Comparison of ENCODE assay signal across 13 cellular contexts in genomic region chr10:132392811-132393694, GRCh38. TPM values are rescaled to one million over a fixed set of nuclear protein-coding genes. Genes with fewer than 3 reads are reported as not detected.
DNase-seq lines count a peak whose midpoint lies in the region; ATAC-seq and TF ChIP-seq lines count a peak whose summit lies in the region.
"Had no signal": no experiment of that assay in that cellular context is flagged by ENCODE, and none has a peak within 500 bp of the region (broad histone marks: within the 10 kb centered on the region; RNA-seq: fewer than 3 reads in every experiment).

No MANE protein-coding gene starts in this region.

- no peak overlapping the region for H2AFZ ChIP-seq in fibroblast of lung (ENCODE audit: low read length)
- no peak overlapping the region for H2AFZ ChIP-seq in parathyroid adenoma

- H3K4me1 ChIP-seq in CD8-positive, alpha-beta T cell (ENCODE audit: insufficient read depth, low read length), result peaks cover 5% of the 10 kb centered on the region
- H3K4me1 ChIP-seq in fibroblast of lung (ENCODE audit: control insufficient read depth, extremely low read depth, insufficient read depth, low read length) (no peaks in the 10 kb centered on the region), parathyroid adenoma (peaks cover 20% of the 10 kb centered on the region)
- H3K4me1 ChIP-seq: foreskin keratinocyte had no signal

- no peaks in the 10 kb centered on the region for H4K20me1 ChIP-seq in fibroblast of lung (ENCODE audit: control insufficient read depth, extremely low read depth, insufficient read depth, low read length)

- no peak for ATAC-seq in CD8-positive, alpha-beta T cell
- ATAC-seq in stimulated activated naive CD8-positive, alpha-beta T cell treated with anti-CD3 and anti-CD28 coated beads, Interleukin-15, Interleukin-2, amounts not matched to agents 100 U/mL and 50 U/mL, for 24 hours, result no peak
- ATAC-seq in GM18868 (IDR thresholded peaks at IDR 0.05; ENCODE audit: unreplicated experiment), result no peak
- ATAC-seq: foreskin keratinocyte had no signal

- H3K36me3 Mint-ChIP-seq in CD8-positive, alpha-beta T cell, result peaks cover 3% of the 10 kb centered on the region
- H3K36me3 Mint-ChIP-seq in activated CD4-positive, alpha-beta memory T cell treated with anti-CD3 and anti-CD28 coated beads, Interleukin-2, amount 10 ng/mL, durations not matched to agents 7 days and 5 days (ENCODE audit: low read depth), result no peaks in the 10 kb centered on the region

- no peak overlapping the region for H3K4me3 ChIP-seq in CD8-positive, alpha-beta T cell (ENCODE audit: low read depth, low read length)
- no peak overlapping the region for H3K4me3 ChIP-seq in fibroblast of lung (replicated peaks in 1 of 4; ENCODE audit: control extremely low read depth in 1 of 4, insufficient read depth in 1 of 4, low read depth in 3 of 4, low read length in 4 of 4)
- H3K4me3 ChIP-seq in parathyroid adenoma (ENCODE audit: low read depth, low read length), result no peak overlapping the region

- no peak overlapping the region for H3K27ac ChIP-seq in CD8-positive, alpha-beta T cell (ENCODE audit: low read depth, low read length)
- H3K27ac ChIP-seq in fibroblast of lung (ENCODE audit: insufficient read depth, low read length) (no peak overlapping the region), parathyroid adenoma (peak overlapping the region; percentile 47)
- H3K27ac ChIP-seq: foreskin keratinocyte had no signal

- H3K79me2 ChIP-seq in fibroblast of lung (ENCODE audit: control insufficient read depth, insufficient read depth, low read length) (no peaks in the 10 kb centered on the region), parathyroid adenoma (no peaks in the 10 kb centered on the region)

- intact Hi-C loops in CD8-positive, alpha-beta T cell (cut with DNase I, micrococcal nuclease), result no loop called here

- H3K9me3 ChIP-seq in CD8-positive, alpha-beta T cell (ENCODE audit: low read length), result no peaks in the 10 kb centered on the region
- no peaks in the 10 kb centered on the region for H3K9me3 ChIP-seq in fibroblast of lung (ENCODE audit: control insufficient read depth, insufficient read depth, low read depth, low read length)
- no peaks in the 10 kb centered on the region for H3K9me3 ChIP-seq in parathyroid adenoma (ENCODE audit: control insufficient read depth, low read length)

- no peak overlapping the region for H3K4me3 Mint-ChIP-seq in CD8-positive, alpha-beta T cell
- no peak overlapping the region for H3K4me3 Mint-ChIP-seq in activated CD4-positive, alpha-beta memory T cell treated with anti-CD3 and anti-CD28 coated beads, Interleukin-2, amount 10 ng/mL, durations not matched to agents 7 days and 5 days

- H3K27me3 ChIP-seq in CD8-positive, alpha-beta T cell (ENCODE audit: insufficient read depth, low read length), result no peaks in the 10 kb centered on the region
- H3K27me3 ChIP-seq in fibroblast of lung (ENCODE audit: control insufficient read depth, insufficient read depth, low read length) (no peaks in the 10 kb centered on the region), parathyroid adenoma (ENCODE audit: control insufficient read depth, insufficient read depth, low read length) (no peaks in the 10 kb centered on the region)
- H3K27me3 ChIP-seq: foreskin keratinocyte had no signal

- H3K9ac ChIP-seq in fibroblast of lung (ENCODE audit: insufficient read depth, low read length), result no peak overlapping the region
- H3K9ac ChIP-seq in parathyroid adenoma, result no peak overlapping the region

- H3K4me2 ChIP-seq in fibroblast of lung (ENCODE audit: extremely low read depth, insufficient read depth, low read length) (no peak overlapping the region), parathyroid adenoma (ENCODE audit: low read length) (no peak overlapping the region)

- no peaks in the 10 kb centered on the region for H3K36me3 ChIP-seq in CD8-positive, alpha-beta T cell (ENCODE audit: insufficient read depth, low read length)
- no peaks in the 10 kb centered on the region for H3K36me3 ChIP-seq in fibroblast of lung (ENCODE audit: control insufficient read depth, insufficient read depth, low read length)
- no peaks in the 10 kb centered on the region for H3K36me3 ChIP-seq in parathyroid adenoma (ENCODE audit: control insufficient read depth, insufficient read depth, low read length)

- CTCF ChIA-PET in CD8-positive, alpha-beta T cell (lab: Charles Lee), result interaction anchor here (1.4 kb wide), 1 partner anchor 54 kb away, joined by 5 read pairs; no protein-coding TSS in a partner anchor
- CTCF ChIA-PET in activated CD4-positive, alpha-beta memory T cell treated with anti-CD3 and anti-CD28 coated beads, Interleukin-2, amount 10 ng/mL, durations not matched to agents 7 days and 5 days (lab: Charles Lee), result no interaction called here

- DNase-seq in CD8-positive, alpha-beta T cell, result peak in 1 of 7 experiments; percentile 2
- DNase-seq in MV-4-11 (lab: John Stamatoyannopoulos, UW) (peak; percentile 7), fibroblast of lung (ENCODE audit: low read depth in 2 of 2) (peak; percentile 16 to 40), GF-D8 (lab: John Stamatoyannopoulos, UW) (no peak)
- no peak for DNase-seq in activated CD4-positive, alpha-beta memory T cell treated with anti-CD3 and anti-CD28 coated beads, Interleukin-2, amount 10 ng/mL, durations not matched to agents 7 days and 5 days
- DNase-seq in stimulated activated naive CD8-positive, alpha-beta T cell treated with anti-CD3 and anti-CD28 coated beads, Interleukin-15, Interleukin-2, amounts not matched to agents 100 U/mL and 50 U/mL, for 24 hours, result no peak
- DNase-seq: activated CD4-positive, alpha-beta T cell treated with anti-CD3 and anti-CD28 coated beads, Interleukin-2, amount 50 U/mL, for 4 hours; cortex of kidney; NCI-H2081 treated with DMSO at 0.1 percent for 48 hours; stimulated activated CD4-positive, alpha-beta T cell treated with anti-CD3 and anti-CD28 coated beads, Interleukin-4, amount 100 ng/mL, for 1 hour had no signal

- peak overlapping the region; percentile 84 for H3K27ac Mint-ChIP-seq in CD8-positive, alpha-beta T cell
- H3K27ac Mint-ChIP-seq in activated CD4-positive, alpha-beta memory T cell treated with anti-CD3 and anti-CD28 coated beads, Interleukin-2, amount 10 ng/mL, durations not matched to agents 7 days and 5 days, result no peak overlapping the region

- H3K9me3 Mint-ChIP-seq in CD8-positive, alpha-beta T cell, result no peaks in the 10 kb centered on the region
- H3K9me3 Mint-ChIP-seq in activated CD4-positive, alpha-beta memory T cell treated with anti-CD3 and anti-CD28 coated beads, Interleukin-2, amount 10 ng/mL, durations not matched to agents 7 days and 5 days, result peaks cover 6% of the 10 kb centered on the region

- no peaks in the 10 kb centered on the region for H3K27me3 Mint-ChIP-seq in CD8-positive, alpha-beta T cell (ENCODE audit: low read depth)
- peaks cover 6% of the 10 kb centered on the region for H3K27me3 Mint-ChIP-seq in activated CD4-positive, alpha-beta memory T cell treated with anti-CD3 and anti-CD28 coated beads, Interleukin-2, amount 10 ng/mL, durations not matched to agents 7 days and 5 days

- POLR2A ChIA-PET in CD8-positive, alpha-beta T cell (lab: Charles Lee), result no interaction called here
- POLR2A ChIA-PET in activated CD4-positive, alpha-beta memory T cell treated with anti-CD3 and anti-CD28 coated beads, Interleukin-2, amount 10 ng/mL, durations not matched to agents 7 days and 5 days (lab: Charles Lee), result no interaction called here

- peaks cover 5% of the 10 kb centered on the region for H3K4me1 Mint-ChIP-seq in CD8-positive, alpha-beta T cell (ENCODE audit: low read depth)
- H3K4me1 Mint-ChIP-seq in activated CD4-positive, alpha-beta memory T cell treated with anti-CD3 and anti-CD28 coated beads, Interleukin-2, amount 10 ng/mL, durations not matched to agents 7 days and 5 days, result peaks cover 6% of the 10 kb centered on the region

- no peak for TF ChIP-seq CTCF in CD8-positive, alpha-beta T cell (IDR thresholded peaks at IDR 0.05)
- no peak for TF ChIP-seq CTCF in fibroblast of lung (conservative IDR thresholded peaks at IDR 0.05 in 1 of 2, IDR thresholded peaks at IDR 0.05 in 1 of 2; ENCODE audit: low read depth in 1 of 2, low read length in 2 of 2)
- TF ChIP-seq CTCF in parathyroid adenoma (IDR thresholded peaks at IDR 0.05), result no peak

RNA-seq across cellular contexts. Expression of gene PWWP2B, which starts 3.9 kb away (rescaled TPM):
- total RNA-seq in CD8-positive, alpha-beta T cell, result 10 to 100 TPM; 25.6 to 27.1 TPM
- 14.1 and 15.9 TPM in 2 replicates for total RNA-seq in fibroblast of lung
- 1.5 and 1.6 TPM in 2 replicates for polyA plus RNA-seq in fibroblast of lung
- polyA plus RNA-seq in fibroblast of lung (2012), result 3.3 and 4.4 TPM in 2 replicates
- polyA minus RNA-seq in fibroblast of lung (ENCODE audit: low replicate concordance), result 1.7 and 1.9 TPM in 2 replicates
- total RNA-seq in activated CD4-positive, alpha-beta memory T cell treated with anti-CD3 and anti-CD28 coated beads, Interleukin-2, amount 10 ng/mL, durations not matched to agents 7 days and 5 days, result 1 to 10 TPM; 5.5 to 6.3 TPM

Comparison
In these comparisons a context has a peak if more than half of its experiments do, and no peak if none do; other contexts are left out.
1. DNase-seq: peak in MV-4-11 (single experiment) and fibroblast of lung (2 of 2); none in activated CD4-positive, alpha-beta memory T cell treated with anti-CD3 and anti-CD28 coated beads, Interleukin-2, amount 10 ng/mL, durations not matched to agents 7 days and 5 days (single experiment), stimulated activated naive CD8-positive, alpha-beta T cell treated with anti-CD3 and anti-CD28 coated beads, Interleukin-15, Interleukin-2, amounts not matched to agents 100 U/mL and 50 U/mL, for 24 hours (single experiment) and GF-D8 (single experiment).